22 cellular contexts compared by ENCODE assay signal in genomic region chr14:77267937-77268699, GRCh38. TPM values are rescaled to one million over a fixed set of nuclear protein-coding genes. Genes with fewer than 3 reads are reported as not detected.
"Had no signal": no experiment of that assay in that cellular context is flagged by ENCODE, and none has a peak within 500 bp of the region (broad histone marks: within the 10 kb centered on the region; RNA-seq: fewer than 3 reads in every experiment).

No MANE protein-coding gene starts in this region.

- H3K27ac Mint-ChIP-seq: naive thymus-derived CD4-positive, alpha-beta T cell; nephron progenitor cell had no signal

- H3K4me3 Mint-ChIP-seq: nephron progenitor cell had no signal

- H2AFZ ChIP-seq: hepatocyte had no signal

- H3K36me3 ChIP-seq: sigmoid colon had no signal

- H3K4me3 ChIP-seq: coronary artery, hepatocyte, sigmoid colon, skin epidermis had no signal

- H3K4me2 ChIP-seq: hepatocyte had no signal

- H3K27ac ChIP-seq: coronary artery, hepatocyte, sigmoid colon, skin epidermis had no signal

- ATAC-seq: left cardiac atrium; naive thymus-derived CD4-positive, alpha-beta T cell had no signal

- DNase-seq: effector CD8-positive, alpha-beta T cell; foreskin melanocyte; head of caudate nucleus; kidney; left cardiac atrium; naive thymus-derived CD4-positive, alpha-beta T cell; nephron progenitor cell; sigmoid colon; stimulated activated CD4-positive, alpha-beta T cell treated with anti-CD3 and anti-CD28 coated beads, Interleukin-2, amount 100 ng/mL, for 48 hours; stimulated activated naive CD4-positive, alpha-beta T cell treated with Interleukin-2 at 50 U/mL for 16 hours; trophoblast cell had no signal

RNA-seq across cellular contexts. Expression of gene NGB, which starts 2.9 kb away (rescaled TPM):
- total RNA-seq: dermis microvascular lymphatic vessel endothelial cell; hepatocyte; kidney; left cardiac atrium; liver; lung microvascular endothelial cell; mesenteric fat pad; mononuclear cell; naive thymus-derived CD4-positive, alpha-beta T cell; omental fat pad; pulmonary artery endothelial cell; urinary bladder had no signal
- polyA plus RNA-seq: hepatocyte; liver; naive thymus-derived CD4-positive, alpha-beta T cell; urinary bladder had no signal
